1 cellular context compared by ENCODE assay signal in the genomic region with DNA sequence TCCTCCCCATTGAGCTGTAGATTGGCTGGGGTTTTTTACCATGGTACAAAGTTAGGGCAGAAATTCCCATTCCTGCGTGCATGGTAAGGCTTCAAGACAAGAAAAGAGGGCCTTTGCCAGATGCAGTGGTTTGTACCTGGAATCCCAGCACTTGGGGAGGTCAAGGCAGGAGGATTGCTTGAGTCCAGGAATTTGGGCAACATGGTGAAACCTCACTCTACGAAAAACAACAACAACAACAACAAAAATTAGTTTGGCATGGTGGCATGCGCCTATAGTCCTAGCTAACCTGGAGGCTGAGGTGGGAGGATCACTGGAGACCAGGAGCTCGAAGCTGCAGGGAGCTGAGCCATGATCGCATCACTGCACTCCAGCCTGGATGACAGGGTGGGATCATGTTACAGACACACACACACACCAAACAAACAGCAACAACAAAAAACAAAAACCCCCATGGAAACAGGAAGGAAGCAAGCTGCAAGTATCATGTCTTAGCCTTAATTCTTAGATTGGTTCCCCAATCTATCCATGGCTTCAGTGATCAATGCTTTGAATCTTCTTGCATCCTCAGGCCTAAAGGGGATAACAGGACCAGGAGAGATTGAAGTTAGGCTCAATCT.
TF ChIP-seq lines count a peak whose summit lies in the region.

No MANE protein-coding gene starts in this region.

TF ChIP-seq in HepG2, 621 proteins besides CTCF, POLR2A, EP300 and RAD21:
- TF ChIP-seq POLR2G (IDR thresholded peaks at IDR 0.05; ENCODE audit: low read depth, low read length) = peak; percentile 32; the same call in 1 of the 2 replicates
- TF ChIP-seq, protein P1, sequence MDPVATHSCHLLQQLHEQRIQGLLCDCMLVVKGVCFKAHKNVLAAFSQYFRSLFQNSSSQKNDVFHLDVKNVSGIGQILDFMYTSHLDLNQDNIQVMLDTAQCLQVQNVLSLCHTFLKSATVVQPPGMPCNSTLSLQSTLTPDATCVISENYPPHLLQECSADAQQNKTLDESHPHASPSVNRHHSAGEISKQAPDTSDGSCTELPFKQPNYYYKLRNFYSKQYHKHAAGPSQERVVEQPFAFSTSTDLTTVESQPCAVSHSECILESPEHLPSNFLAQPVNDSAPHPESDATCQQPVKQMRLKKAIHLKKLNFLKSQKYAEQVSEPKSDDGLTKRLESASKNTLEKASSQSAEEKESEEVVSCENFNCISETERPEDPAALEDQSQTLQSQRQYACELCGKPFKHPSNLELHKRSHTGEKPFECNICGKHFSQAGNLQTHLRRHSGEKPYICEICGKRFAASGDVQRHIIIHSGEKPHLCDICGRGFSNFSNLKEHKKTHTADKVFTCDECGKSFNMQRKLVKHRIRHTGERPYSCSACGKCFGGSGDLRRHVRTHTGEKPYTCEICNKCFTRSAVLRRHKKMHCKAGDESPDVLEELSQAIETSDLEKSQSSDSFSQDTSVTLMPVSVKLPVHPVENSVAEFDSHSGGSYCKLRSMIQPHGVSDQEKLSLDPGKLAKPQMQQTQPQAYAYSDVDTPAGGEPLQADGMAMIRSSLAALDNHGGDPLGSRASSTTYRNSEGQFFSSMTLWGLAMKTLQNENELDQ (CRISPR knock-in tag; IDR thresholded peaks at IDR 0.05; ENCODE audit: borderline replicate concordance) = no peak
TF ChIP-seq in HepG2: peak in this region for 1.
